16 cellular contexts compared by ENCODE assay signal in genomic region chr9:82923410-82924242, GRCh38.
DNase-seq lines count a peak whose midpoint lies in the region; ATAC-seq and TF ChIP-seq lines count a peak whose summit lies in the region.
"Had no signal": no experiment of that assay in that cellular context is flagged by ENCODE, and none has a peak within 500 bp of the region (broad histone marks: within the 10 kb centered on the region; RNA-seq: fewer than 3 reads in every experiment).

No MANE protein-coding gene starts in this region.

- no peak for TF ChIP-seq POLR2A in gastroesophageal sphincter (IDR thresholded peaks at IDR 0.05)

- H3K27ac Mint-ChIP-seq in activated CD4-positive, alpha-beta T cell treated with anti-CD3 and anti-CD28 coated beads, Interleukin-2, amount 10 ng/mL, durations not matched to agents 7 days and 5 days = no peak overlapping the region
- H3K27ac Mint-ChIP-seq: CD8-positive, alpha-beta T cell; IgD-negative memory B cell; stimulated activated naive CD8-positive, alpha-beta T cell treated with anti-CD3 and anti-CD28 coated beads, Interleukin-15, amount 100 ng/mL, for 72 hours had no signal

- H3K4me2 ChIP-seq in OCI-LY7 (ENCODE audit: low read length) = peak overlapping the region; percentile 32; the same call in 1 of the 2 replicates

- POLR2A ChIA-PET in OCI-LY7 (lab: Charles Lee) = interaction anchor here (0.7 kb wide), 1 partner anchor 14 kb away, joined by 3 read pairs; no protein-coding TSS in a partner anchor
- POLR2A ChIA-PET in activated CD4-positive, alpha-beta T cell treated with anti-CD3 and anti-CD28 coated beads, Interleukin-2, amount 10 ng/mL, durations not matched to agents 7 days and 5 days (lab: Charles Lee) = no interaction called here

- H3K4me3 Mint-ChIP-seq in activated CD4-positive, alpha-beta T cell treated with anti-CD3 and anti-CD28 coated beads, Interleukin-2, amount 10 ng/mL, durations not matched to agents 7 days and 5 days = no peak overlapping the region
- H3K4me3 Mint-ChIP-seq: CD8-positive, alpha-beta T cell; IgD-negative memory B cell; neural crest cell; stimulated activated naive CD8-positive, alpha-beta T cell treated with anti-CD3 and anti-CD28 coated beads, Interleukin-15, amount 100 ng/mL, for 72 hours had no signal

- H3K9me3 ChIP-seq in OCI-LY7 (ENCODE audit: low read length) = no peaks in the 10 kb centered on the region
- H3K9me3 ChIP-seq in gastroesophageal sphincter = no peaks in the 10 kb centered on the region
- H3K9me3 ChIP-seq: body of pancreas had no signal

- no peaks in the 10 kb centered on the region for H3K36me3 ChIP-seq in OCI-LY7 (ENCODE audit: insufficient read depth, low read length)
- H3K36me3 ChIP-seq in kidney epithelial cell (ENCODE audit: control insufficient read depth, insufficient read depth, low read length) = no peaks in the 10 kb centered on the region
- H3K36me3 ChIP-seq in gastroesophageal sphincter = no peaks in the 10 kb centered on the region

- TF ChIP-seq EP300 in gastroesophageal sphincter (IDR thresholded peaks at IDR 0.05) = no peak

- DNase-seq in DMS153 treated with DMSO at 0.1 percent for 48 hours (lab: John Stamatoyannopoulos, UW; ENCODE audit: unreplicated experiment) = peak; percentile 51
- DNase-seq in NCI-H146 treated with DMSO at 0.1 percent for 48 hours (lab: John Stamatoyannopoulos, UW; ENCODE audit: unreplicated experiment) = peak; percentile 84
- DNase-seq in OCI-LY7 (ENCODE audit: low spot score) = peak; percentile 14
- peak; percentile 61 for DNase-seq in kidney epithelial cell (ENCODE audit: low read depth)
- no peak for DNase-seq in Kasumi-1 (lab: John Stamatoyannopoulos, UW)
- no peak for DNase-seq in 8988T
- no peak for DNase-seq in activated CD4-positive, alpha-beta T cell treated with anti-CD3 and anti-CD28 coated beads, Interleukin-2, amount 10 ng/mL, durations not matched to agents 7 days and 5 days
- DNase-seq: CD8-positive, alpha-beta T cell; islet precursor cell; PC-3; stimulated activated naive CD8-positive, alpha-beta T cell treated with anti-CD3 and anti-CD28 coated beads, Interleukin-15, amount 100 ng/mL, for 72 hours had no signal

- intact Hi-C loops in OCI-LY7 (cut with micrococcal nuclease; ENCODE audit: unreplicated experiment) = no loop called here

- no peaks in the 10 kb centered on the region for H4K20me1 ChIP-seq in OCI-LY7 (ENCODE audit: insufficient read depth, low read length)

- no peaks in the 10 kb centered on the region for H3K27me3 Mint-ChIP-seq in activated CD4-positive, alpha-beta T cell treated with anti-CD3 and anti-CD28 coated beads, Interleukin-2, amount 10 ng/mL, durations not matched to agents 7 days and 5 days

- H3K9me2 ChIP-seq in OCI-LY7 (ENCODE audit: insufficient read depth, low read length) = no peaks in the 10 kb centered on the region

- TF ChIP-seq CTCF in OCI-LY7 (conservative IDR thresholded peaks at IDR 0.05; ENCODE audit: low read length) = no peak
- no peak for TF ChIP-seq CTCF in kidney epithelial cell (IDR thresholded peaks at IDR 0.05; ENCODE audit: insufficient read depth, low read length, poor library complexity, severe bottlenecking)
- TF ChIP-seq CTCF in gastroesophageal sphincter (IDR thresholded peaks at IDR 0.05) = no peak

- no peaks in the 10 kb centered on the region for H3K4me1 ChIP-seq in OCI-LY7 (ENCODE audit: insufficient read depth, low read length, poor library complexity, severe bottlenecking)
- no peaks in the 10 kb centered on the region for H3K4me1 ChIP-seq in gastroesophageal sphincter
- H3K4me1 ChIP-seq: body of pancreas had no signal

- BruUV-seq in OCI-LY7 (replicated peaks; lab: Mats Ljungman, UMichigan) = no TSS peak

- H3K36me3 Mint-ChIP-seq in activated CD4-positive, alpha-beta T cell treated with anti-CD3 and anti-CD28 coated beads, Interleukin-2, amount 10 ng/mL, durations not matched to agents 7 days and 5 days (ENCODE audit: low read depth) = no peaks in the 10 kb centered on the region
- H3K36me3 Mint-ChIP-seq: CD8-positive, alpha-beta T cell; IgD-negative memory B cell had no signal

- no peak for ATAC-seq in gastroesophageal sphincter
- ATAC-seq: body of pancreas; CD8-positive, alpha-beta T cell; GM12878; PC-3; stimulated activated naive CD8-positive, alpha-beta T cell treated with anti-CD3 and anti-CD28 coated beads, Interleukin-15, amount 100 ng/mL, for 72 hours had no signal

- CTCF ChIA-PET in OCI-LY7 (lab: Charles Lee; ENCODE audit: unreplicated experiment) = no interaction called here
- CTCF ChIA-PET in activated CD4-positive, alpha-beta T cell treated with anti-CD3 and anti-CD28 coated beads, Interleukin-2, amount 10 ng/mL, durations not matched to agents 7 days and 5 days (lab: Charles Lee) = no interaction called here

- H3K27ac ChIP-seq in OCI-LY7 (ENCODE audit: low read depth, low read length, poor library complexity, severe bottlenecking) = no peak overlapping the region
- H3K27ac ChIP-seq in gastroesophageal sphincter = no peak overlapping the region
- H3K27ac ChIP-seq: body of pancreas had no signal

- 58 to 62% methylated on average over 8 to 13 of the region's 15 CpGs for WGBS in gastroesophageal sphincter (ENCODE audit: low coverage in 1 of 2), 2 donors

- no peaks in the 10 kb centered on the region for H3K27me3 ChIP-seq in kidney epithelial cell (ENCODE audit: control insufficient read depth, insufficient read depth, low read length)
- H3K27me3 ChIP-seq in gastroesophageal sphincter = no peaks in the 10 kb centered on the region
- H3K27me3 ChIP-seq: body of pancreas had no signal

- no peaks in the 10 kb centered on the region for H3K79me2 ChIP-seq in OCI-LY7 (ENCODE audit: insufficient read depth, low read depth, low read length)

- H3K4me3 ChIP-seq in OCI-LY7 (ENCODE audit: low read depth, low read length, poor library complexity, severe bottlenecking) (no peak overlapping the region), kidney epithelial cell (ENCODE audit: low read depth, low read length) (no peak overlapping the region), gastroesophageal sphincter (no peak overlapping the region)
- H3K4me3 ChIP-seq: body of pancreas, GM12878 had no signal

- H2AFZ ChIP-seq in OCI-LY7 (ENCODE audit: low read length) = no peak overlapping the region; the same call in 1 of the 2 replicates

- no peaks in the 10 kb centered on the region for H3K9me3 Mint-ChIP-seq in activated CD4-positive, alpha-beta T cell treated with anti-CD3 and anti-CD28 coated beads, Interleukin-2, amount 10 ng/mL, durations not matched to agents 7 days and 5 days
- H3K9me3 Mint-ChIP-seq: CD8-positive, alpha-beta T cell; IgD-negative memory B cell; neural crest cell; stimulated activated naive CD8-positive, alpha-beta T cell treated with anti-CD3 and anti-CD28 coated beads, Interleukin-15, amount 100 ng/mL, for 72 hours had no signal

- H3K4me1 Mint-ChIP-seq in activated CD4-positive, alpha-beta T cell treated with anti-CD3 and anti-CD28 coated beads, Interleukin-2, amount 10 ng/mL, durations not matched to agents 7 days and 5 days = no peaks in the 10 kb centered on the region
- H3K4me1 Mint-ChIP-seq: IgD-negative memory B cell; stimulated activated naive CD8-positive, alpha-beta T cell treated with anti-CD3 and anti-CD28 coated beads, Interleukin-15, amount 100 ng/mL, for 72 hours had no signal

Comparison
In these comparisons a context has a peak if more than half of its experiments do, and no peak if none do; other contexts are left out.
1. DNase-seq: peak in DMS153 treated with DMSO at 0.1 percent for 48 hours (single experiment), NCI-H146 treated with DMSO at 0.1 percent for 48 hours (single experiment), OCI-LY7 (single experiment) and kidney epithelial cell (single experiment); none in Kasumi-1 (0 of 2), 8988T (single experiment) and activated CD4-positive, alpha-beta T cell treated with anti-CD3 and anti-CD28 coated beads, Interleukin-2, amount 10 ng/mL, durations not matched to agents 7 days and 5 days (single experiment).